In genomic region chr20:50256577-50256976, GRCh38 we compare ENCODE assay signal across 26 cellular contexts.
DNase-seq lines count a peak whose midpoint lies in the region; ATAC-seq, FAIRE-seq and TF ChIP-seq lines count a peak whose summit lies in the region.
"Had no signal": no experiment of that assay in that cellular context is flagged by ENCODE, and none has a peak within 500 bp of the region (broad histone marks: within the 10 kb centered on the region; RNA-seq: fewer than 3 reads in every experiment).

No MANE protein-coding gene starts in this region.

- no peak overlapping the region for H2BK20ac ChIP-seq in H1 (ENCODE audit: low read length)

- 0 out of 2 replicates have a peak overlapping the region, but pooled peaks have one; percentile 38 for H3K18ac ChIP-seq in H1 (ENCODE audit: extremely low read depth, low read length)

- no peak for FAIRE-seq in H1 (lab: Jason Lieb, UNC)
- FAIRE-seq: small intestine had no signal

- TF ChIP-seq RAD21 in H1 (IDR thresholded peaks at IDR 0.05 in 1 of 2, conservative IDR thresholded peaks at IDR 0.05 in 1 of 2; ENCODE audit: low read depth in 2 of 2, low read length in 2 of 2), result no peak

- no peak overlapping the region for H2AFZ ChIP-seq in H1 (ENCODE audit: low read length)
- H2AFZ ChIP-seq in osteoblast (ENCODE audit: low read length), result no peak overlapping the region

- H4K5ac ChIP-seq in H1 (ENCODE audit: insufficient read length, low read depth, low read length), result no peak overlapping the region

- no peak for TF ChIP-seq POLR2A in H1 (IDR thresholded peaks at IDR 0.05; ENCODE audit: control extremely low read depth in 1 of 2, low read depth in 2 of 2, low read length in 2 of 2)

- peak; percentile 47 for DNase-seq in ELR (ENCODE audit: low read depth)
- peak; percentile 38 for DNase-seq in M059J (ENCODE audit: low read depth)
- DNase-seq in H1 (ENCODE audit: low read depth in 1 of 2, low spot score in 2 of 2), result no peak
- DNase-seq in osteoblast (ENCODE audit: insufficient read length, low spot score, missing footprints), result peak; percentile 31
- DNase-seq in sciatic nerve (ENCODE audit: low spot score), result no peak
- DNase-seq: activated CD8-positive, alpha-beta T cell treated with anti-CD3 and anti-CD28 coated beads, Interleukin-2, amount 10 ng/mL, durations not matched to agents 7 days and 5 days; activated naive CD4-positive, alpha-beta T cell treated with Interleukin-2 at 50 U/mL for 16 hours; activated T-cell treated with anti-CD3 and anti-CD28 coated beads, Interleukin-2, amount 50 U/mL, for 1 hour; amygdala; CD8-positive, alpha-beta T cell; central memory CD4-positive, alpha-beta T cell; DND-41; mucosa of descending colon; NCI-H187 treated with DMSO at 0.1 percent for 48 hours; NCI-H2227 treated with DMSO at 0.1 percent for 48 hours; small intestine; stimulated activated CD4-positive, alpha-beta T cell treated with anti-CD3 and anti-CD28 coated beads, Interleukin-2, amount 100 ng/mL, for 48 hours; stimulated activated naive CD8-positive, alpha-beta T cell treated with anti-CD3 and anti-CD28 coated beads, Interleukin-15, Interleukin-2, amounts not matched to agents 100 U/mL and 50 U/mL, for 24 hours; T-helper 9 cell; tibial artery had no signal

- no peak for TF ChIP-seq EP300 in H1 (IDR thresholded peaks at IDR 0.05; ENCODE audit: borderline replicate concordance in 1 of 2, low read depth in 2 of 2, low read length in 2 of 2)

- no peak overlapping the region for H2BK5ac ChIP-seq in H1 (ENCODE audit: low read depth, low read length)

- 77% methylated on average over 6 of the region's 6 CpGs; no CpG with 5 or more reads in 1 of the 2 experiments for WGBS in H1 (ENCODE audit: extremely low coverage in 1 of 2, insufficient coverage in 1 of 2, insufficient read length in 1 of 2, insufficient replicate concordance in 2 of 2, low coverage in 1 of 2, low lambda C conversion rate in 2 of 2, missing lambda C conversion rate in 1 of 2), 2 experiments

- no peak overlapping the region for H3K4ac ChIP-seq in H1 (replicated peaks; ENCODE audit: insufficient read length, low read depth, low read length)

- H4K20me1 ChIP-seq in H1 (replicated peaks in 1 of 2; ENCODE audit: control insufficient read depth in 1 of 2, insufficient read depth in 2 of 2, low read length in 2 of 2) (no peaks in the 10 kb centered on the region), osteoblast (ENCODE audit: insufficient read depth, low read length) (no peaks in the 10 kb centered on the region)

- H3K4me2 ChIP-seq in H1 (ENCODE audit: insufficient read depth in 1 of 2, low read depth in 2 of 2, low read length in 2 of 2) (no peak overlapping the region), osteoblast (ENCODE audit: insufficient read depth, low read length) (no peak overlapping the region)

- H4K91ac ChIP-seq in H1 (replicated peaks; ENCODE audit: insufficient read length, low read length), result no peak overlapping the region

- H3K4me3 ChIP-seq in H1 (ENCODE audit: extremely low read depth in 1 of 4, insufficient read depth in 2 of 4, low read depth in 3 of 4, low read length in 4 of 4) (no peak overlapping the region), osteoblast (ENCODE audit: insufficient read depth, low read length) (no peak overlapping the region)
- H3K4me3 ChIP-seq: esophagus muscularis mucosa, mucosa of descending colon, prostate gland, tibial artery had no signal

- ATAC-seq in GM21619 (IDR thresholded peaks at IDR 0.05; ENCODE audit: unreplicated experiment) (no peak), sciatic nerve (no peak), HG02759 (IDR thresholded peaks at IDR 0.05; ENCODE audit: unreplicated experiment) (no peak)
- ATAC-seq: activated CD8-positive, alpha-beta T cell treated with anti-CD3 and anti-CD28 coated beads, Interleukin-2, amount 10 ng/mL, durations not matched to agents 7 days and 5 days; CD8-positive, alpha-beta T cell; left lobe of liver; mucosa of descending colon; Panc1; stimulated activated naive CD8-positive, alpha-beta T cell treated with anti-CD3 and anti-CD28 coated beads, Interleukin-15, Interleukin-2, amounts not matched to agents 100 U/mL and 50 U/mL, for 24 hours had no signal

- no peak overlapping the region for H2BK15ac ChIP-seq in H1 (ENCODE audit: low read length)

- no peak overlapping the region for H2BK120ac ChIP-seq in H1 (replicated peaks; ENCODE audit: low read depth, low read length)

- H2AK5ac ChIP-seq in H1 (ENCODE audit: low read depth, low read length), result no peak overlapping the region

- TF ChIP-seq CTCF in H1 (IDR thresholded peaks at IDR 0.05; ENCODE audit: control extremely low read depth in 1 of 3, insufficient read depth in 1 of 3, low read depth in 1 of 3, low read length in 3 of 3), result no peak
- TF ChIP-seq CTCF in osteoblast (IDR thresholded peaks at IDR 0.05; ENCODE audit: extremely low read depth, low read depth, low read length), result no peak

- H3K36me3 ChIP-seq in H1 (ENCODE audit: control insufficient read depth in 2 of 4, insufficient read depth in 4 of 4, low read length in 3 of 4) (no peaks in the 10 kb centered on the region), osteoblast (ENCODE audit: insufficient read depth, low read length) (no peaks in the 10 kb centered on the region)
- H3K36me3 ChIP-seq: esophagus muscularis mucosa, prostate gland, tibial artery had no signal

- peaks cover 3% of the 10 kb centered on the region; the same call in 1 of the 2 replicates for H3K23me2 ChIP-seq in H1 (ENCODE audit: low read depth, low read length)

- no peak overlapping the region for H3K56ac ChIP-seq in H1 (replicated peaks; ENCODE audit: insufficient read length, low read depth, low read length)

- H2BK12ac ChIP-seq in H1 (ENCODE audit: low read depth, low read length), result no peak overlapping the region

- H3K79me2 ChIP-seq in H1 (ENCODE audit: control insufficient read depth in 1 of 2, insufficient read depth in 2 of 2, low read length in 2 of 2) (no peaks in the 10 kb centered on the region), osteoblast (ENCODE audit: insufficient read depth, low read length) (no peaks in the 10 kb centered on the region)

- POLR2A ChIA-PET in H1 (lab: Charles Lee; ENCODE audit: partially characterized antibody), result interaction anchor here (1.0 kb wide), 1 partner anchor 14 kb away, joined by 3 read pairs; no protein-coding TSS in a partner anchor

- H3K27ac ChIP-seq in H1 (ENCODE audit: low read depth, low read length), result no peak overlapping the region
- H3K27ac ChIP-seq in osteoblast (ENCODE audit: low read depth, low read length), result no peak overlapping the region
- H3K27ac ChIP-seq: esophagus muscularis mucosa, prostate gland, tibial artery had no signal

- H3K4me1 ChIP-seq in H1 (replicated peaks in 1 of 4; ENCODE audit: control insufficient read depth in 3 of 4, insufficient read depth in 4 of 4, low read length in 3 of 4), result peaks cover 0 to 4% (median 0%) of the 10 kb centered on the region in 4 experiments; a peak in 1 of 7 replicates
- H3K4me1 ChIP-seq in osteoblast (ENCODE audit: insufficient read depth, low read length), result peaks cover 34% of the 10 kb centered on the region
- H3K4me1 ChIP-seq: prostate gland had no signal

- H3K23ac ChIP-seq in H1 (ENCODE audit: insufficient read length), result no peak overlapping the region

- CTCF ChIA-PET in H1 (lab: Charles Lee; ENCODE audit: partially characterized antibody), result interaction anchor here (0.6 to 1.4 kb wide), 5 partner anchors 26 to 337 kb away, joined by 3 to 7 read pairs (median 3); no protein-coding TSS in a partner anchor

- H3K9me3 ChIP-seq in H1 (ENCODE audit: insufficient read depth in 2 of 2, low read depth in 1 of 2, low read length in 1 of 2) (no peaks in the 10 kb centered on the region), osteoblast (ENCODE audit: low read depth, low read length) (no peaks in the 10 kb centered on the region)
- H3K9me3 ChIP-seq: esophagus muscularis mucosa, mucosa of descending colon, prostate gland, tibial artery had no signal

- no peak overlapping the region for H3K9ac ChIP-seq in H1 (replicated peaks in 1 of 4; ENCODE audit: extremely low read depth in 1 of 4, low read depth in 3 of 4, low read length in 3 of 4)

- H3K27me3 ChIP-seq in H1 (replicated peaks in 1 of 4; ENCODE audit: control insufficient read depth in 3 of 4, extremely low read depth in 1 of 4, insufficient read depth in 3 of 4, low read length in 3 of 4), result no peaks in the 10 kb centered on the region
- H3K27me3 ChIP-seq in osteoblast (ENCODE audit: insufficient read depth, low read length), result no peaks in the 10 kb centered on the region
- H3K27me3 ChIP-seq: esophagus muscularis mucosa, tibial artery had no signal

- no peaks in the 10 kb centered on the region for H3K79me1 ChIP-seq in H1 (ENCODE audit: low read depth, low read length)

- intact Hi-C loops in sciatic nerve (cut with DNase I), result no loop called here

- no peak overlapping the region for H4K8ac ChIP-seq in H1 (ENCODE audit: extremely low read depth, insufficient read depth, low read length)

- no peak overlapping the region for H3K14ac ChIP-seq in H1 (ENCODE audit: insufficient read length)

TF ChIP-seq in H1, 55 proteins besides CTCF, POLR2A, EP300 and RAD21:
- no peak for TF ChIP-seq SUZ12 (IDR thresholded peaks at IDR 0.05; ENCODE audit: low read length)

Comparison
In these comparisons a context has a peak if more than half of its experiments do, and no peak if none do; other contexts are left out.
1. DNase-seq: peak in ELR (single experiment), M059J (single experiment) and osteoblast (single experiment); none in H1 (0 of 2) and sciatic nerve (single experiment).